ENCODE assay signal across 12 cellular contexts in the genomic region with DNA sequence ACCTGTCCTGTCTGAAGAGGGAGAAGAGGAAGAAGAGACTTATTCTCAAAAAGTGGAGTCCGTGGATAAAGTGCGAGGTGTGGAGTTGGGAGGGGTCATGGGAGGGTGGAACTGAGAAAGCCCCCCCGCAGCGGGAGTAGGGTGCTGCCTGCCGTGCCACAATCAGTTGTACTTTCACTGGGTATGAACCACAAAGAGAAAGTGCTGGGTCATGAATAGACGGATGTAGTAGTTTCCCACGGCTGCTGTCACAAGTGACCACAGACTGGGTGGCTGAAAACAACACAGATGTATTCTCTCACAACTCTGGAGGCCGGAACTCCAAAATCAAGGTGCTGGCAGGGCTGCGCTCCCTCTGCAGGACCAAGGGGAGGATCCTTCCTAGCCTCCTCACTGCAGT. TPM values are rescaled to one million over a fixed set of nuclear protein-coding genes. Genes with fewer than 3 reads are reported as not detected.
DNase-seq lines count a peak whose midpoint lies in the region; ATAC-seq, FAIRE-seq and TF ChIP-seq lines count a peak whose summit lies in the region.
"Had no signal": no experiment of that assay in that cellular context is flagged by ENCODE, and none has a peak within 500 bp of the region (broad histone marks: within the 10 kb centered on the region; RNA-seq: fewer than 3 reads in every experiment).

No MANE protein-coding gene starts in this region.

- CTCF ChIA-PET in activated CD4-positive, alpha-beta memory T cell treated with anti-CD3 and anti-CD28 coated beads, Interleukin-2, amount 10 ng/mL, durations not matched to agents 7 days and 5 days (lab: Charles Lee) = no interaction called here

- H3K4me1 ChIP-seq in thyroid gland = peaks cover 4 to 6% of the 10 kb centered on the region in 2 donors

- intact Hi-C loops in thyroid gland (cut with DNase I) = no loop called here

- no peak overlapping the region for H3K4me3 ChIP-seq in thyroid gland (replicated peaks in 1 of 3)
- H3K4me3 ChIP-seq: SK-N-MC had no signal

- WGBS in thyroid gland, 2 donors = 80 to 84% methylated on average over 9 of the region's 9 CpGs

- FAIRE-seq in GM19239 (lab: Jason Lieb, UNC) (peak; percentile 60), RCC 7860 (lab: Jason Lieb, UNC) (no peak)

- peaks cover 28% of the 10 kb centered on the region for H3K27me3 Mint-ChIP-seq in activated CD4-positive, alpha-beta memory T cell treated with anti-CD3 and anti-CD28 coated beads, Interleukin-2, amount 10 ng/mL, durations not matched to agents 7 days and 5 days
- H3K27me3 Mint-ChIP-seq: IgD-negative memory B cell had no signal

- no peaks in the 10 kb centered on the region for H3K9me3 ChIP-seq in thyroid gland

- no peak for TF ChIP-seq CTCF in thyroid gland (IDR thresholded peaks at IDR 0.05)

- DNase-seq in GDM1 (lab: John Stamatoyannopoulos, UW) = peak; percentile 72
- no peak for DNase-seq in GM19239 (ENCODE audit: insufficient read length, low spot score)
- DNase-seq in activated CD4-positive, alpha-beta memory T cell treated with anti-CD3 and anti-CD28 coated beads, Interleukin-2, amount 10 ng/mL, durations not matched to agents 7 days and 5 days = peak; percentile 29
- no peak for DNase-seq in RCC 7860 (ENCODE audit: low spot score)
- no peak for DNase-seq in thyroid gland
- DNase-seq in NCI-H2196 (lab: John Stamatoyannopoulos, UW; ENCODE audit: unreplicated experiment) = no peak
- no peak for DNase-seq in islet precursor cell
- DNase-seq: stimulated activated naive CD4-positive, alpha-beta T cell treated with Interleukin-2 at 50 U/mL for 16 hours had no signal

- no peaks in the 10 kb centered on the region for H3K27me3 ChIP-seq in thyroid gland

- POLR2A ChIA-PET in activated CD4-positive, alpha-beta memory T cell treated with anti-CD3 and anti-CD28 coated beads, Interleukin-2, amount 10 ng/mL, durations not matched to agents 7 days and 5 days (lab: Charles Lee) = no interaction called here

- no peaks in the 10 kb centered on the region for H3K36me3 Mint-ChIP-seq in activated CD4-positive, alpha-beta memory T cell treated with anti-CD3 and anti-CD28 coated beads, Interleukin-2, amount 10 ng/mL, durations not matched to agents 7 days and 5 days (ENCODE audit: low read depth)

- H3K9me3 Mint-ChIP-seq in activated CD4-positive, alpha-beta memory T cell treated with anti-CD3 and anti-CD28 coated beads, Interleukin-2, amount 10 ng/mL, durations not matched to agents 7 days and 5 days = no peaks in the 10 kb centered on the region
- H3K9me3 Mint-ChIP-seq: IgD-negative memory B cell, nephron had no signal

- H3K36me3 ChIP-seq in thyroid gland = no peaks in the 10 kb centered on the region

- H3K4me1 Mint-ChIP-seq in activated CD4-positive, alpha-beta memory T cell treated with anti-CD3 and anti-CD28 coated beads, Interleukin-2, amount 10 ng/mL, durations not matched to agents 7 days and 5 days = peaks cover 7% of the 10 kb centered on the region
- H3K4me1 Mint-ChIP-seq: nephron had no signal

- no peak overlapping the region for H3K27ac ChIP-seq in thyroid gland
- H3K27ac ChIP-seq: SK-N-MC had no signal

- ATAC-seq in HG03097 (IDR thresholded peaks at IDR 0.05; ENCODE audit: low FRiP score, unreplicated experiment) = peak; percentile 77

- no peak for TF ChIP-seq POLR2A in thyroid gland (IDR thresholded peaks at IDR 0.05)

- H3K4me3 Mint-ChIP-seq in activated CD4-positive, alpha-beta memory T cell treated with anti-CD3 and anti-CD28 coated beads, Interleukin-2, amount 10 ng/mL, durations not matched to agents 7 days and 5 days = no peak overlapping the region
- H3K4me3 Mint-ChIP-seq: IgD-negative memory B cell, nephron had no signal

- no peak overlapping the region for H3K27ac Mint-ChIP-seq in activated CD4-positive, alpha-beta memory T cell treated with anti-CD3 and anti-CD28 coated beads, Interleukin-2, amount 10 ng/mL, durations not matched to agents 7 days and 5 days
- H3K27ac Mint-ChIP-seq: IgD-negative memory B cell, nephron had no signal

RNA-seq across cellular contexts. Expression of gene DNAH10, which starts 5.5 kb away (rescaled TPM):
- total RNA-seq in activated CD4-positive, alpha-beta memory T cell treated with anti-CD3 and anti-CD28 coated beads, Interleukin-2, amount 10 ng/mL, durations not matched to agents 7 days and 5 days = under 1 TPM in 1 of 2 experiments, not detected in 1; 0.13 TPM
- under 1 TPM in 3 of 4 donors, not detected in 1; 0.10 to 0.33 (median 0.27) TPM for total RNA-seq in thyroid gland

RNA-seq across cellular contexts. Expression of gene ATP6V0A2, which starts 55.5 kb away (rescaled TPM):
- total RNA-seq in activated CD4-positive, alpha-beta memory T cell treated with anti-CD3 and anti-CD28 coated beads, Interleukin-2, amount 10 ng/mL, durations not matched to agents 7 days and 5 days = 10 to 100 TPM; 41.7 to 44.4 TPM
- total RNA-seq in thyroid gland = 10 to 100 TPM; 23.6 to 37.1 (median 28.6) TPM

Comparison
In these comparisons a context has a peak if more than half of its experiments do, and no peak if none do; other contexts are left out.
1. DNase-seq: peak in GDM1 (single experiment) and activated CD4-positive, alpha-beta memory T cell treated with anti-CD3 and anti-CD28 coated beads, Interleukin-2, amount 10 ng/mL, durations not matched to agents 7 days and 5 days (single experiment); none in GM19239 (single experiment), RCC 7860 (single experiment), thyroid gland (0 of 2), NCI-H2196 (single experiment) and islet precursor cell (single experiment).